In the genomic region with DNA sequence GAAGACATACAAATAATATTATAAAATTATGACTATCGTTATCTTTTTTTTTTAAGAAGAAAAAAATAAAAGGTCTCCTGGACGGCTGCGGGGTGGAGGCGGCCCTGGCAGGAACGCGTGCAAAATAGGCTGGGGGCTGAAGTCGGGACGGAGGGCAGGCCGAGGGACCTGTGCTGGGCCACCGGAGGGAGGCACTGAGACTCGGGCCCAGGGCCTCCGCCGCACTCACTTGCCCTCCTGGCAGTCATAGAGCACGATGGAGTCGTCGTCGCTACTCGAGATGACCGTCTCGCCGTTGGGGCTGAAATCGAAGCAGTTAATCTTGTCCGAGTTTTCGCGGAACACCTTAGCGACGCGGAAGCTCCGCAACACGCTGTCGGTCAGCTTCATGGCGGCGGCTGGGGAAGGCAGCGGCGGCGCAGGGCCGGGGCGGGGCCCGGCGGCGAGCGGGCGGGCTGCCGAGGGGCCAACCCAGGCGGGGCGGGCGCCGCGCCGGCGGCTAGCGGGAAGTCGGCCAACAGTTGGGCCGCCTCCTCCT, we compare ENCODE assay signal across 8 cellular contexts. TPM values are rescaled to one million over a fixed set of nuclear protein-coding genes. Genes with fewer than 3 reads are reported as not detected.
DNase-seq lines count a peak whose midpoint lies in the region; ATAC-seq and TF ChIP-seq lines count a peak whose summit lies in the region.

No MANE protein-coding gene starts in this region.

- H3K4me1 Mint-ChIP-seq in activated naive CD4-positive, alpha-beta T cell treated with anti-CD3 and anti-CD28 coated beads for 36 hours (ENCODE audit: low read depth), result peaks cover 58% of the 10 kb centered on the region

- no peaks in the 10 kb centered on the region for H3K9me3 Mint-ChIP-seq in activated naive CD4-positive, alpha-beta T cell treated with anti-CD3 and anti-CD28 coated beads for 36 hours

- H3K36me3 ChIP-seq in heart right ventricle (peaks cover 0 to 35% (median 0%) of the 10 kb centered on the region in 9 donors), rectal smooth muscle tissue (ENCODE audit: control insufficient read depth, insufficient read depth, low read length) (peaks cover 6% of the 10 kb centered on the region)

- H3K27me3 ChIP-seq in heart right ventricle, result no peaks in the 10 kb centered on the region
- H3K27me3 ChIP-seq in rectal smooth muscle tissue (ENCODE audit: control insufficient read depth, insufficient read depth, low read length), result no peaks in the 10 kb centered on the region

- H3K4me3 ChIP-seq in heart right ventricle (peak overlapping the region; percentile 58 to 95 (median 87)), rectal smooth muscle tissue (ENCODE audit: low read length) (peak overlapping the region; percentile 99)

- H3K9me3 ChIP-seq in heart right ventricle, result no peaks in the 10 kb centered on the region

- H3K9ac ChIP-seq in rectal smooth muscle tissue (ENCODE audit: low read length), result peak overlapping the region; percentile 98

- peaks cover 56% of the 10 kb centered on the region for H3K36me3 Mint-ChIP-seq in activated naive CD4-positive, alpha-beta T cell treated with anti-CD3 and anti-CD28 coated beads for 36 hours (ENCODE audit: low read depth)

- TF ChIP-seq CTCF in heart right ventricle (IDR thresholded peaks at IDR 0.05), result peak in 8 of 9 donors; percentile 11 to 60 (median 40)

- H3K4me1 ChIP-seq in heart right ventricle (peaks cover 3 to 78% (median 63%) of the 10 kb centered on the region in 9 donors), rectal smooth muscle tissue (ENCODE audit: control insufficient read depth, insufficient read depth, low read length) (peaks cover 21% of the 10 kb centered on the region)

- H3K27ac ChIP-seq in heart right ventricle (peak overlapping the region; percentile 91 to 100 (median 97)), rectal smooth muscle tissue (ENCODE audit: low read depth, low read length) (peak overlapping the region; percentile 100)

- H3K27me3 Mint-ChIP-seq in activated naive CD4-positive, alpha-beta T cell treated with anti-CD3 and anti-CD28 coated beads for 36 hours (ENCODE audit: low read depth), result no peaks in the 10 kb centered on the region

- CTCF ChIA-PET in activated naive CD4-positive, alpha-beta T cell treated with anti-CD3 and anti-CD28 coated beads for 36 hours (lab: Charles Lee), result interaction anchor here (0.6 to 7.1 kb wide), 17 partner anchors 9 to 76 kb away, joined by 3 to 69 read pairs (median 5); a partner anchor contains a TSS

- H3K4me3 Mint-ChIP-seq in activated naive CD4-positive, alpha-beta T cell treated with anti-CD3 and anti-CD28 coated beads for 36 hours, result peak overlapping the region; percentile 95

- peak overlapping the region; percentile 98 for H3K27ac Mint-ChIP-seq in activated naive CD4-positive, alpha-beta T cell treated with anti-CD3 and anti-CD28 coated beads for 36 hours

- ATAC-seq in HG02798 (IDR thresholded peaks at IDR 0.05; ENCODE audit: poor library complexity, unreplicated experiment), result peak; percentile 70
- peak; percentile 70 to 88 (median 80) for ATAC-seq in heart right ventricle

- WGBS in heart right ventricle, 2 donors, result 0% methylated on average over 50 to 54 of the region's 54 CpGs

- intact Hi-C loops in activated naive CD4-positive, alpha-beta T cell treated with anti-CD3 and anti-CD28 coated beads for 36 hours (cut with micrococcal nuclease), result loop anchor here (1.0 to 10.0 kb wide), 10 partner anchors 9 to 1663 kb away; a partner anchor contains a TSS
- intact Hi-C loops in heart right ventricle (cut with DNase I), result loop anchor here in 8 of 10 donors (2.0 to 5.0 kb wide), 6 partner anchors 36 to 126 kb away; a partner anchor contains a TSS

- DNase-seq in activated effector memory CD4-positive, alpha-beta T cell treated with anti-CD3 and anti-CD28 coated beads, Interleukin-2, amount 50 U/mL, for 16 hours, result peak; percentile 90
- no peak for DNase-seq in activated effector memory CD4-positive, alpha-beta T cell treated with Interleukin-2 at 50 U/mL for 16 hours
- DNase-seq in NCI-H226 (peak; percentile 44), heart right ventricle (no peak), KG1 (lab: John Stamatoyannopoulos, UW) (no peak)
- DNase-seq in activated naive CD4-positive, alpha-beta T cell treated with anti-CD3 and anti-CD28 coated beads for 36 hours, result peak; percentile 68

RNA-seq across cellular contexts. Expression of a gene that starts 0.4 kb away (rescaled TPM):
- 100 to 1,000 TPM; 176 to 177 TPM for total RNA-seq in activated naive CD4-positive, alpha-beta T cell treated with anti-CD3 and anti-CD28 coated beads for 36 hours
- total RNA-seq in heart right ventricle, result 10 to 100 TPM; 59.0 to 78.4 (median 71.6) TPM
- 10 to 100 TPM; 19.3 to 33.5 TPM for polyA plus RNA-seq in heart right ventricle

RNA-seq across cellular contexts. Expression of a gene that starts 9.6 kb away (rescaled TPM):
- total RNA-seq in activated naive CD4-positive, alpha-beta T cell treated with anti-CD3 and anti-CD28 coated beads for 36 hours, result 10 to 100 TPM; 25.9 to 27.7 TPM
- total RNA-seq in heart right ventricle, result 1 to 10 TPM; 4.3 to 9.2 (median 4.9) TPM
- 1 to 10 TPM; 6.7 to 8.4 TPM for polyA plus RNA-seq in heart right ventricle

RNA-seq across cellular contexts. Expression of a gene that starts 32.5 kb away (rescaled TPM):
- 100 to 1,000 TPM; 107 to 108 TPM for total RNA-seq in activated naive CD4-positive, alpha-beta T cell treated with anti-CD3 and anti-CD28 coated beads for 36 hours
- total RNA-seq in heart right ventricle, result 10 to 100 TPM in 2 of 10 donors, 1 to 10 TPM in 8; 5.2 to 17.6 (median 7.9) TPM
- polyA plus RNA-seq in heart right ventricle, result 10 to 100 TPM in 1 of 2 donors, 1 to 10 TPM in 1; 6.4 to 11.1 TPM

RNA-seq across cellular contexts. Expression of a gene that starts 38.1 kb away (rescaled TPM):
- 1 to 10 TPM; 9.4 TPM for total RNA-seq in activated naive CD4-positive, alpha-beta T cell treated with anti-CD3 and anti-CD28 coated beads for 36 hours
- total RNA-seq in heart right ventricle, result 1 to 10 TPM; 1.5 to 5.9 (median 2.8) TPM
- polyA plus RNA-seq in heart right ventricle, result 1 to 10 TPM in 1 of 2 donors, under 1 TPM in 1; 0.99 to 6.4 TPM

RNA-seq across cellular contexts. Expression of a gene that starts 39.1 kb away (rescaled TPM):
- 10 to 100 TPM; 89.1 to 91.3 TPM for total RNA-seq in activated naive CD4-positive, alpha-beta T cell treated with anti-CD3 and anti-CD28 coated beads for 36 hours
- total RNA-seq in heart right ventricle, result 100 to 1,000 TPM in 5 of 10 donors, 10 to 100 TPM in 5; 71.5 to 148 (median 99.1) TPM
- 10 to 100 TPM; 44.7 to 62.8 TPM for polyA plus RNA-seq in heart right ventricle

Comparison
In these comparisons a context has a peak if more than half of its experiments do, and no peak if none do; other contexts are left out.
1. DNase-seq: peak in activated effector memory CD4-positive, alpha-beta T cell treated with anti-CD3 and anti-CD28 coated beads, Interleukin-2, amount 50 U/mL, for 16 hours (single experiment), NCI-H226 (single experiment) and activated naive CD4-positive, alpha-beta T cell treated with anti-CD3 and anti-CD28 coated beads for 36 hours (single experiment); none in activated effector memory CD4-positive, alpha-beta T cell treated with Interleukin-2 at 50 U/mL for 16 hours (single experiment), heart right ventricle (0 of 2) and KG1 (single experiment).
2. RNA of a gene that starts 32.5 kb away (total RNA-seq): 107 to 108 TPM in activated naive CD4-positive, alpha-beta T cell treated with anti-CD3 and anti-CD28 coated beads for 36 hours; 5.2 to 17.6 TPM in heart right ventricle; every median in the first group is over 4 times any median in the second.